In the genomic region with DNA sequence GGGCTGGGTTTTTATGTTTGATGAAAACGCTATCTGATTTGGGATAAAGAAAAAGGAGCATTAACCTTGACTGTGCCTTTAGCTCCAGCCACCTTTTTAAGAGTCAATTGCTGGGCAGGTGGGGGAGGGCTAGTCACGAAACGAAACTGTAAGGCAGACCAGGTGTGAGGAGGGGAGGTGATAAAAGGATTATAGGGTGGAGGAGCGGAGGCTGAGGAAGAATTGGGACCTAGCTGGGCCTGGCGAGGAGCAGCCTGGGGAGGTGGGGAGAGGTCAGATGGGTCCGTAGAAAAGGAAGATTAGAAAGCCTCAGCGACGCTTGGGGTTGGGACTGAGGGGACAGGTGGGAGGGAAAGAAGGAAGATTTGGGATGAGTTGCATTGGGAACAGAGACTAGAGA, we compare ENCODE assay signal across 6 cellular contexts. TPM values are rescaled to one million over a fixed set of nuclear protein-coding genes. Genes with fewer than 3 reads are reported as not detected.
A peak's percentile ranks its signal among the peaks of the same experiment; 100 is the strongest.
DNase-seq lines count a peak whose midpoint lies in the region; ATAC-seq and TF ChIP-seq lines count a peak whose summit lies in the region.
"Not testable (repeated sequence)": the region's sequence is repeated elsewhere in the genome, so short reads cannot be mapped to it uniquely, and the experiment has no call there.

No MANE protein-coding gene starts in this region.

- POLR2A ChIA-PET in WTC11 (lab: Charles Lee): not testable (repeated sequence)

- not testable (repeated sequence) for H3K9me3 Mint-ChIP-seq in WTC11, type B pancreatic cell

- H3K27me3 ChIP-seq in H7 (ENCODE audit: control insufficient read depth, insufficient read depth, low read length); HUES6 (ENCODE audit: control insufficient read depth, insufficient read depth, low read length); left ventricle myocardium inferior (ENCODE audit: low read depth): not testable (repeated sequence)

- not testable (repeated sequence) for TF ChIP-seq CTCF in WTC11 (IDR thresholded peaks at IDR 0.05); left ventricle myocardium inferior (IDR thresholded peaks at IDR 0.05; ENCODE audit: borderline replicate concordance); type B pancreatic cell (conservative IDR thresholded peaks at IDR 0.05)

- not testable (repeated sequence) for DNase-seq in H7; WTC11 (ENCODE audit: low spot score); left ventricle myocardium inferior; type B pancreatic cell (ENCODE audit: extremely low spot score, unreplicated experiment)

- H3K27ac ChIP-seq in HUES6 (ENCODE audit: low read depth, low read length); left ventricle myocardium inferior (replicated peaks): not testable (repeated sequence)

- intact Hi-C loops in left ventricle myocardium inferior (cut with micrococcal nuclease): not testable (repeated sequence)

- H3K27me3 Mint-ChIP-seq in WTC11 (ENCODE audit: low read depth): peaks cover 35% of the 10 kb centered on the region
- peaks cover 32% of the 10 kb centered on the region for H3K27me3 Mint-ChIP-seq in type B pancreatic cell

- peak overlapping the region; percentile 90 for H3K9ac ChIP-seq in HUES6 (ENCODE audit: low read length)

- H3K4me1 Mint-ChIP-seq in WTC11 (peaks cover 76% of the 10 kb centered on the region), type B pancreatic cell (ENCODE audit: unreplicated experiment) (peaks cover 17% of the 10 kb centered on the region)

- H3K36me3 ChIP-seq in H7 (replicated peaks; ENCODE audit: control insufficient read depth, insufficient read depth, low read length); HUES6 (ENCODE audit: control insufficient read depth, insufficient read depth, low read length); left ventricle myocardium inferior: not testable (repeated sequence)

- H3K4me3 Mint-ChIP-seq in WTC11 (peak overlapping the region; percentile 36), type B pancreatic cell (peak overlapping the region; percentile 16)

- H3K27ac Mint-ChIP-seq in WTC11: not testable (repeated sequence)
- H3K27ac Mint-ChIP-seq in type B pancreatic cell: peak overlapping the region; percentile 50

- not testable (repeated sequence) for H3K9me3 ChIP-seq in HUES6 (ENCODE audit: control insufficient read depth, insufficient read depth, low read depth, low read length); left ventricle myocardium inferior (replicated peaks)

- not testable (repeated sequence) for ATAC-seq in WTC11

- H3K4me3 ChIP-seq in H7 (ENCODE audit: insufficient read depth, low read depth, low read length) (peak overlapping the region; percentile 21), HUES6 (ENCODE audit: low read depth, low read length) (peak overlapping the region; percentile 50), left ventricle myocardium inferior (peak overlapping the region; percentile 6), iPS-11a (ENCODE audit: low read depth, low read length) (peak overlapping the region; percentile 39)

- peaks cover 30% of the 10 kb centered on the region for H3K4me1 ChIP-seq in HUES6 (ENCODE audit: control insufficient read depth, insufficient read depth, low read length)
- H3K4me1 ChIP-seq in left ventricle myocardium inferior: not testable (repeated sequence)

- not testable (repeated sequence) for H3K36me3 Mint-ChIP-seq in WTC11
- peaks cover 10% of the 10 kb centered on the region for H3K36me3 Mint-ChIP-seq in type B pancreatic cell

- CTCF ChIA-PET in WTC11 (lab: Charles Lee): interaction anchor here (0.7 kb wide), 1 partner anchor 8 kb away, joined by 3 read pairs; no protein-coding TSS in a partner anchor

RNA-seq across cellular contexts. Expression of gene CYP1B1, which starts 8.6 kb away (rescaled TPM):
- total RNA-seq in H7 (2014; rRNA removed; shearing (Covaris generic)): 7.3 and 9.2 TPM in 2 replicates
- total RNA-seq in WTC11 (2021) (2.9 to 4.2 TPM (median 4.1 TPM) in 3 replicates), left ventricle myocardium inferior (17.7 TPM), type B pancreatic cell (ENCODE audit: low replicate concordance) (176 and 360 TPM in 2 replicates)
